In genomic region chr12:4215862-4216541, GRCh38 we compare ENCODE assay signal across 8 cellular contexts. TPM values are rescaled to one million over a fixed set of nuclear protein-coding genes. Genes with fewer than 3 reads are reported as not detected.
A peak's percentile ranks its signal among the peaks of the same experiment; 100 is the strongest.
DNase-seq lines count a peak whose midpoint lies in the region; ATAC-seq, FAIRE-seq and TF ChIP-seq lines count a peak whose summit lies in the region.

No MANE protein-coding gene starts in this region.

- no peak for TF ChIP-seq CTCF in natural killer cell (IDR thresholded peaks at IDR 0.05)

- peak overlapping the region; percentile 72 for H3K4me3 Mint-ChIP-seq in activated CD4-positive, alpha-beta T cell treated with anti-CD3 and anti-CD28 coated beads, Interleukin-2, amount 10 ng/mL, durations not matched to agents 24 days and 14 days
- H3K4me3 Mint-ChIP-seq in natural killer cell = peak overlapping the region; percentile 73

- FAIRE-seq in HTR-8/SVneo (lab: Jason Lieb, UNC) = no peak

- H3K27me3 Mint-ChIP-seq in activated CD4-positive, alpha-beta T cell treated with anti-CD3 and anti-CD28 coated beads, Interleukin-2, amount 10 ng/mL, durations not matched to agents 24 days and 14 days = peaks cover 2% of the 10 kb centered on the region
- peaks cover 3 to 7% of the 10 kb centered on the region in 2 donors for H3K27me3 Mint-ChIP-seq in natural killer cell (ENCODE audit: low read depth in 2 of 2)

- intact Hi-C loops in activated CD4-positive, alpha-beta T cell treated with anti-CD3 and anti-CD28 coated beads, Interleukin-2, amount 10 ng/mL, durations not matched to agents 24 days and 14 days (cut with micrococcal nuclease) = loop anchor here (1.0 to 5.0 kb wide), 4 partner anchors 39 to 99 kb away; no protein-coding TSS in a partner anchor
- intact Hi-C loops in natural killer cell (cut with micrococcal nuclease) = no loop called here

- peaks cover 1% of the 10 kb centered on the region for H3K36me3 Mint-ChIP-seq in activated CD4-positive, alpha-beta T cell treated with anti-CD3 and anti-CD28 coated beads, Interleukin-2, amount 10 ng/mL, durations not matched to agents 24 days and 14 days (ENCODE audit: low read depth)
- H3K36me3 Mint-ChIP-seq in natural killer cell = no peaks in the 10 kb centered on the region

- H3K27ac Mint-ChIP-seq in activated CD4-positive, alpha-beta T cell treated with anti-CD3 and anti-CD28 coated beads, Interleukin-2, amount 10 ng/mL, durations not matched to agents 24 days and 14 days = peak overlapping the region; percentile 82
- peak overlapping the region; percentile 59 to 85 for H3K27ac Mint-ChIP-seq in natural killer cell

- peak; percentile 60 for ATAC-seq in GM21723 (IDR thresholded peaks at IDR 0.05; ENCODE audit: unreplicated experiment)
- peak in 1 of 3 donors; percentile 14 for ATAC-seq in natural killer cell

- H3K9me3 Mint-ChIP-seq in activated CD4-positive, alpha-beta T cell treated with anti-CD3 and anti-CD28 coated beads, Interleukin-2, amount 10 ng/mL, durations not matched to agents 24 days and 14 days = peaks cover 13% of the 10 kb centered on the region
- no peaks in the 10 kb centered on the region for H3K9me3 Mint-ChIP-seq in natural killer cell

- no peak for DNase-seq in activated CD4-positive, alpha-beta T cell treated with anti-CD3 and anti-CD28 coated beads, Interleukin-2, amount 10 ng/mL, durations not matched to agents 24 days and 14 days
- DNase-seq in activated CD4-positive, alpha-beta T cell treated with anti-CD3 and anti-CD28 coated beads for 1 hour = no peak
- DNase-seq in HPDE6-E6E7 (ENCODE audit: extremely low spot score) (peak; percentile 83), natural killer cell (no peak), NCI-H526 treated with DMSO at 0.1 percent for 48 hours (lab: John Stamatoyannopoulos, UW) (no peak), HTR-8/SVneo (ENCODE audit: insufficient read length, low spot score) (no peak)
- no peak for DNase-seq in central memory CD4-positive, alpha-beta T cell

- peaks cover 48% of the 10 kb centered on the region for H3K4me1 Mint-ChIP-seq in activated CD4-positive, alpha-beta T cell treated with anti-CD3 and anti-CD28 coated beads, Interleukin-2, amount 10 ng/mL, durations not matched to agents 24 days and 14 days
- H3K4me1 Mint-ChIP-seq in natural killer cell = peaks cover 18 to 19% of the 10 kb centered on the region in 2 donors

RNA-seq across cellular contexts. Expression of gene CCND2, which starts 57.6 kb away (rescaled TPM):
- 607 and 615 TPM in 2 replicates for total RNA-seq in activated CD4-positive, alpha-beta T cell treated with anti-CD3 and anti-CD28 coated beads, Interleukin-2, amount 10 ng/mL, durations not matched to agents 24 days and 14 days
- total RNA-seq in natural killer cell = 100 to 1,000 TPM; 164 to 247 (median 228) TPM
